ENCODE assay signal across 8 cellular contexts in the genomic region with DNA sequence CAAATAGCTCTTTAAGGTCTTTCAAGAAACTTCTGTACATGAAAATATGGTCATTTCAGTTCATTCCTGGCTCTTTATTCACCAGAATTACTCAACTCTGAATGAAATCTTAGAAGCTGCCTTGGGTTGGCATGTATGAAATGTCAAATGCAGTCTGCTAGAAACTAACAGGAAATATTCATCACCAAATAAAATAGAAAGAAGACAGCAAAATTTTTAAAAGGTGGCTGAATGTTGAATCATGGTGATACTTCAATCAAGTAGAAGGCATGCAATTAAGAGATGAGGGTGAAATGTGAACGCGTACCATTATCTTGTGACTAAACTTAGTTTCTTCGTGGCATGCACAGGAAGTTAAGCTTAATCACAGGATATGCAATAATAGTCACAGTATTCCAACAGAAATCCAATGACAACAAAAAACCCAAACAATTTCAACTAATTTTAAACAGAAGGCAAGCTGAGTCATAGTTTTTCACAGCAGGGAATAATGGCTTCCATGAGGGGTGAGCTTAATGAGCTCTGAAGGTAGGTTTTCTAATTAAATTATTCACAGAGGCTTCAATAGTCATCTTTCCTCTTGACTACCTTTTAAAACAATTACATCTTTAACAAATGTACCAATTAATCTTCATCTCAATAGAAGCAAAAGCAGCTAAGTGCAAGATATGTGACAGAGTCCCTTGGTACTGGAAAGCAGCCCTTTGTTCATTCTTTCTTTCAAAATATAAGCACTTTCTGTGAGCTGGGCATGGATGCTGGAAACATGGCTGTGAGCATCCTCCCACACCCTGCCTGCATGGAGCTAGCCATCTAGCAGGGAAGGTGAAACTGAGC. TPM values are rescaled to one million over a fixed set of nuclear protein-coding genes. Genes with fewer than 3 reads are reported as not detected.
DNase-seq lines count a peak whose midpoint lies in the region; ATAC-seq, FAIRE-seq and TF ChIP-seq lines count a peak whose summit lies in the region.

No MANE protein-coding gene starts in this region.

- CTCF ChIA-PET in AG04449 (lab: Yijun Ruan, JAX) = interaction anchor here (0.6 to 2.5 kb wide), 4 partner anchors 8 to 911 kb away, joined by 3 to 14 read pairs (median 3); no protein-coding TSS in a partner anchor

- H3K9me3 Mint-ChIP-seq in astrocyte (ENCODE audit: unreplicated experiment) = no peaks in the 10 kb centered on the region

- H3K4me1 Mint-ChIP-seq in astrocyte (ENCODE audit: low read depth, unreplicated experiment) = peaks cover 10% of the 10 kb centered on the region

- H3K27ac Mint-ChIP-seq in astrocyte (ENCODE audit: unreplicated experiment) = peak overlapping the region; percentile 67

- H3K4me1 ChIP-seq in astrocyte (ENCODE audit: insufficient read depth, low read length) (peaks cover 22% of the 10 kb centered on the region), keratinocyte (ENCODE audit: control insufficient read depth, extremely low read depth, insufficient read depth, low read length) (peaks cover 11% of the 10 kb centered on the region)

- no peak for FAIRE-seq in HTR-8/SVneo (lab: Jason Lieb, UNC)
- FAIRE-seq in astrocyte (lab: Jason Lieb, UNC) = peak; percentile 91
- peak; percentile 67 for FAIRE-seq in keratinocyte (lab: Jason Lieb, UNC)

- no peak for TF ChIP-seq CTCF in AG04449 (IDR thresholded peaks at IDR 0.05; ENCODE audit: insufficient read depth, low read length, missing control alignments)
- no peak for TF ChIP-seq CTCF in astrocyte (IDR thresholded peaks at IDR 0.05; ENCODE audit: insufficient read depth, low read depth, low read length)
- no peak for TF ChIP-seq CTCF in keratinocyte (optimal IDR thresholded peaks at IDR 0.05 in 1 of 3, IDR thresholded peaks at IDR 0.05 in 1 of 3, conservative IDR thresholded peaks at IDR 0.05 in 1 of 3; ENCODE audit: extremely low read depth in 1 of 3, insufficient read depth in 2 of 3, low read length in 3 of 3)

- H3K36me3 ChIP-seq in astrocyte (ENCODE audit: insufficient read depth, low read length) (no peaks in the 10 kb centered on the region), keratinocyte (ENCODE audit: control insufficient read depth in 2 of 2, extremely low read depth in 1 of 2, insufficient read depth in 2 of 2, low read length in 2 of 2) (no peaks in the 10 kb centered on the region)

- H3K9ac ChIP-seq in astrocyte (ENCODE audit: low read length) (peak overlapping the region; percentile 49), keratinocyte (ENCODE audit: control insufficient read depth, extremely low read depth, insufficient read depth, low read length) (no peak overlapping the region)

- H3K9me3 ChIP-seq in astrocyte (ENCODE audit: insufficient read depth, low read depth, low read length) = no peaks in the 10 kb centered on the region
- H3K9me3 ChIP-seq in keratinocyte (ENCODE audit: control insufficient read depth, low read depth, low read length) = no peaks in the 10 kb centered on the region

- peak overlapping the region; percentile 60 for H3K4me3 Mint-ChIP-seq in astrocyte (ENCODE audit: unreplicated experiment)

- peak overlapping the region; percentile 33 for H3K4me3 ChIP-seq in AG04449 (ENCODE audit: low read depth, low read length)
- H3K4me3 ChIP-seq in astrocyte (ENCODE audit: insufficient read depth, low read depth, low read length) = peak overlapping the region; percentile 40
- peak overlapping the region in 1 of 3 experiments; percentile 4 for H3K4me3 ChIP-seq in keratinocyte (ENCODE audit: control insufficient read depth in 2 of 3, extremely low read depth in 1 of 3, insufficient read depth in 2 of 3, low read depth in 1 of 3, low read length in 3 of 3)

- H3K36me3 Mint-ChIP-seq in astrocyte (ENCODE audit: low read depth, unreplicated experiment) = no peaks in the 10 kb centered on the region

- H3K27ac ChIP-seq in astrocyte (ENCODE audit: low read depth, low read length) = peak overlapping the region; percentile 86
- peak overlapping the region; percentile 19 for H3K27ac ChIP-seq in keratinocyte (ENCODE audit: control insufficient read depth, insufficient read depth, low read length)

- H3K79me2 ChIP-seq in astrocyte (ENCODE audit: insufficient read depth, low read length) = peaks cover 25% of the 10 kb centered on the region
- H3K79me2 ChIP-seq in keratinocyte (ENCODE audit: control insufficient read depth, insufficient read depth, low read length) = no peaks in the 10 kb centered on the region

- H3K9me1 ChIP-seq in keratinocyte (ENCODE audit: control insufficient read depth, extremely low read depth, insufficient read depth, low read length) = no peaks in the 10 kb centered on the region

- POLR2A ChIA-PET in AG04449 (lab: Yijun Ruan, JAX) = interaction anchor here (0.6 to 1.5 kb wide), 6 partner anchors 14 to 908 kb away, joined by 3 to 6 read pairs (median 4); a partner anchor contains a TSS

- dilution Hi-C loops in keratinocyte (cut with MboI; ENCODE audit: extremely low pct_ligation_motif_present, low sequenced_read_pairs) = no loop called here

- H4K20me1 ChIP-seq in astrocyte (ENCODE audit: insufficient read depth, low read length) (no peaks in the 10 kb centered on the region), keratinocyte (ENCODE audit: control insufficient read depth, extremely low read depth, insufficient read depth, low read length) (no peaks in the 10 kb centered on the region)

- H2AFZ ChIP-seq in astrocyte (ENCODE audit: low read depth, low read length) (peak overlapping the region; percentile 3), keratinocyte (ENCODE audit: control insufficient read depth, low read length) (peak overlapping the region; percentile 37)

- H3K27me3 Mint-ChIP-seq in astrocyte (ENCODE audit: low read depth, unreplicated experiment) = no peaks in the 10 kb centered on the region

- peak; percentile 83 for DNase-seq in AG04449 (ENCODE audit: low read depth, low spot score)
- DNase-seq in HTR-8/SVneo (ENCODE audit: insufficient read length, low spot score) = peak; percentile 32
- peak; percentile 88 for DNase-seq in astrocyte (ENCODE audit: low read depth)
- DNase-seq in keratinocyte (ENCODE audit: low read depth, low spot score) = no peak
- no peak for DNase-seq in NCI-H2029 (lab: John Stamatoyannopoulos, UW)
- DNase-seq in inferior parietal cortex (ENCODE audit: extremely low spot score) = no peak
- DNase-seq in activated naive CD4-positive, alpha-beta T cell treated with anti-CD3 and anti-CD28 coated beads, Interleukin-2, amount 50 U/mL, for 16 hours = no peak

- ATAC-seq in GM18867 (IDR thresholded peaks at IDR 0.05; ENCODE audit: unreplicated experiment) = no peak

- H3K27me3 ChIP-seq in astrocyte (ENCODE audit: insufficient read depth, low read length) = no peaks in the 10 kb centered on the region
- no peaks in the 10 kb centered on the region for H3K27me3 ChIP-seq in keratinocyte (ENCODE audit: control insufficient read depth, extremely low read depth, insufficient read depth, low read length)

- H3K4me2 ChIP-seq in astrocyte (ENCODE audit: low read length) = peak overlapping the region; percentile 81
- peak overlapping the region; percentile 35 for H3K4me2 ChIP-seq in keratinocyte (ENCODE audit: control insufficient read depth, extremely low read depth, insufficient read depth, low read depth, low read length)

RNA-seq across cellular contexts. Expression of a gene that starts 44.5 kb away (rescaled TPM):
- 11.9 and 13.9 TPM in 2 replicates for total RNA-seq in astrocyte
- polyA plus RNA-seq in keratinocyte = 13.9 to 16.7 TPM (median 16.1 TPM) in 3 replicates
- 10.7 TPM for polyA plus RNA-seq in keratinocyte (2011; ENCODE audit: low read depth)
- 11.8 and 12.1 TPM in 2 replicates for polyA plus RNA-seq in keratinocyte (2011; cell fraction: cytosol; rRNA removed)
- polyA plus RNA-seq in keratinocyte (2011; cell fraction: nucleus; rRNA removed) = 17.7 and 20.0 TPM in 2 replicates
- 7.8 and 14.4 TPM in 2 replicates for polyA plus RNA-seq in keratinocyte (2012; ENCODE audit: low replicate concordance)
- 41.1 to 43.4 TPM (median 42.5 TPM) in 3 replicates for polyA minus RNA-seq in keratinocyte
- 13.0 TPM for polyA minus RNA-seq in keratinocyte (2011; cell fraction: cytosol; rRNA and poly(A)+ RNA removed)
- polyA minus RNA-seq in keratinocyte (2011; cell fraction: nucleus; rRNA and poly(A)+ RNA removed) = 30.4 and 43.8 TPM in 2 replicates

RNA-seq across cellular contexts. Expression of a gene that starts 56.1 kb away (rescaled TPM):
- total RNA-seq in astrocyte = 45.4 and 50.9 TPM in 2 replicates
- polyA plus RNA-seq in keratinocyte = 22.7 to 36.7 TPM (median 23.9 TPM) in 3 replicates
- polyA plus RNA-seq in keratinocyte (2011; ENCODE audit: low read depth) = 94.6 TPM
- 21.7 and 26.1 TPM in 2 replicates for polyA plus RNA-seq in keratinocyte (2011; cell fraction: cytosol; rRNA removed)
- 46.7 and 62.5 TPM in 2 replicates for polyA plus RNA-seq in keratinocyte (2011; cell fraction: nucleus; rRNA removed)
- 40.5 and 45.2 TPM in 2 replicates for polyA plus RNA-seq in keratinocyte (2012; ENCODE audit: low replicate concordance)
- polyA minus RNA-seq in keratinocyte = 20.2 to 32.1 TPM (median 26.2 TPM) in 3 replicates
- polyA minus RNA-seq in keratinocyte (2011; cell fraction: cytosol; rRNA and poly(A)+ RNA removed) = 16.7 TPM
- polyA minus RNA-seq in keratinocyte (2011; cell fraction: nucleus; rRNA and poly(A)+ RNA removed) = 27.8 and 38.7 TPM in 2 replicates

Comparison
In these comparisons a context has a peak if more than half of its experiments do, and no peak if none do; other contexts are left out.
1. DNase-seq: peak in AG04449 (single experiment), HTR-8/SVneo (single experiment) and astrocyte (single experiment); none in keratinocyte (single experiment), NCI-H2029 (single experiment), inferior parietal cortex (single experiment) and activated naive CD4-positive, alpha-beta T cell treated with anti-CD3 and anti-CD28 coated beads, Interleukin-2, amount 50 U/mL, for 16 hours (single experiment).